ENCODE assay signal across 10 cellular contexts in the genomic region with DNA sequence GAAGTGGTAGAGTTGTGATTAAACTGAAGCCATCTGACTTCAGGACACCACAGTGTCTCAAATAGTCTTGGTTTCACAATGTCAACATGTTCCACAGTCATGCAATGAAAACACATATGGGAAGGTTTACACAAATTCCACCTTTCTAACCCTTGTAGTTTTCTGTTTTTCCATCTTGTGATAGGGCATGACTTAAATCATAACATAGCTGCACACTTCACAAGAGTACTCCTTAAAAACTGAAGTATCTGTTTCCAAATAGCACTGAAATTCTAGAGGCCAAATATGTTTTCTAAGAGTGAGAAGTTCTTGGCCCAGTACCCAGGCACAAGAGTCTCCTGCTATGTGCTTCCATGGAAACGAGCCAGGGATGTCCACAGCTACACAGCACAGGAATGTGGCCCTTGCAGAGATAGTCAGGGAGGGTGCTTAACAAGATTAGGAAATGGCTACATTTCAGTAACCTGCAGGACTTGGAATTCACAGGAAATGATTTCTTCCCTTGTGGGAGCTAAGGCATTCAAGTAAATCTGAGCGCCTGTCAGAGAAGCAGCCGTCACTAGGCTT.
DNase-seq lines count a peak whose midpoint lies in the region; ATAC-seq and TF ChIP-seq lines count a peak whose summit lies in the region.
"Had no signal": no experiment of that assay in that cellular context is flagged by ENCODE, and none has a peak within 500 bp of the region (broad histone marks: within the 10 kb centered on the region; RNA-seq: fewer than 3 reads in every experiment).

No MANE protein-coding gene starts in this region.

- TF ChIP-seq CTCF in cardiac fibroblast (IDR thresholded peaks at IDR 0.05; ENCODE audit: low read depth, low read length) = no peak
- no peak for TF ChIP-seq CTCF in testis (IDR thresholded peaks at IDR 0.05)

- WGBS in testis, 2 donors = 27 to 43% methylated on average over 3 of the region's 3 CpGs

- H3K4me3 ChIP-seq in cardiac fibroblast (replicated peaks in 1 of 2; ENCODE audit: low read depth in 2 of 2, low read length in 2 of 2) (no peak overlapping the region), testis (no peak overlapping the region)

- intact Hi-C loops in testis (cut with DNase I; ENCODE audit: low total_unique reads) = no loop called here

- no peak for ATAC-seq in HG03521 (IDR thresholded peaks at IDR 0.05; ENCODE audit: unreplicated experiment)
- no peak for ATAC-seq in HG03095 (IDR thresholded peaks at IDR 0.05; ENCODE audit: unreplicated experiment)

- DNase-seq in HS-5 (ENCODE audit: low read depth) (peak; percentile 53), cardiac fibroblast (ENCODE audit: low read depth in 2 of 2) (peak; percentile 94 to 99), kidney glomerular epithelial cell (lab: John Stamatoyannopoulos, UW) (peak; percentile 98), testis (peak; percentile 86), NCI-H128 (lab: John Stamatoyannopoulos, UW; ENCODE audit: unreplicated experiment) (no peak), T1000 (lab: John Stamatoyannopoulos, UW) (no peak)
- DNase-seq: effector CD4-positive, alpha-beta T cell had no signal

- H3K9me3 ChIP-seq in testis = no peaks in the 10 kb centered on the region

- TF ChIP-seq POLR2A in testis (IDR thresholded peaks at IDR 0.05) = no peak

- no peaks in the 10 kb centered on the region for H3K27me3 ChIP-seq in testis

- H3K27ac ChIP-seq in testis = no peak overlapping the region
- H3K27ac ChIP-seq: KMS-11 had no signal

- H3K4me1 ChIP-seq in testis = peaks cover 12% of the 10 kb centered on the region

- H3K36me3 ChIP-seq in testis (ENCODE audit: low read depth, missing control alignments) = no peaks in the 10 kb centered on the region

Comparison
In these comparisons a context has a peak if more than half of its experiments do, and no peak if none do; other contexts are left out.
1. DNase-seq: peak in HS-5 (single experiment), cardiac fibroblast (2 of 2), kidney glomerular epithelial cell (single experiment) and testis (single experiment); none in NCI-H128 (single experiment) and T1000 (single experiment).